In the genomic region with DNA sequence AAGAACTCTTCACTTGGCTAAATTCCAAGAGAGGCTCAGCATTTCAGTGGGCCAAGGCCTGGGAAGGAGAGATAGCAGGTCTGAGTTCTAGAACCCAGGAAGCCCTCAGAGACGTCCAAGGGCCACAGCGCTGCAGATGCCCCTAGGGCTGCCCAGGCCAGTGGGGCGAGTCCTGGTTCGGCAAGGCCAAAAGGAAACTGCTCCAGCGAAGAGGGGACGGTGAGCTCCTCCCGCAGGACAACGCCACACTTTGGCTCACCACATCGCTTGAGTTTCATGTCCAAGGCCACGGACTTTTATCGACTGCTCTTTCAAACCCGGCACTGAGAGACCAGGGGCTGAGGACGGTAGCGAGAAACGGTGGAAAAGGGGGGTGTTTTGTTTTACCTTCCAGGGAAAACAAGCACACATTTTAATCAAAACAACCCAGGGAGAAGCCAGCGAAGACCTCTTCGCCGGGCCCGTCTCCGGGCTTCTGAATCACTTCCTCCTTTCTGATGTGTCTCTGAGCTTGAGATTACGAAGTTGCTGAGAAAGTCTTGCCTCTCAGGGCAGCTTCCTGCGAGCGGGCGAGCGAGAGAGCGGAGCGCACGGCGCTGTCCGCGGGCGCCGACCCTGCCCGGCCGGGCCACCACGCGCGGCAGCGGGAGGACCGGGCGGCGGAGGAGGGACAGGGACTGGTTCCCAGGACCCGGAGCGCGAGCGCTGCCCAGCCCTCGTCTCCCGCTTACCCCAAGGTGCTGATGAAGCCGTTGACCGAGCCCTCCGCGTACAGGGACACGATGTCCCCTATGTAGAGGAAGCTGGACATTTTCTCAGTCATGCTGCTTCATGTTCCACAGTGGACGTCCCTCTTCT, we compare ENCODE assay signal across 8 cellular contexts. TPM values are rescaled to one million over a fixed set of nuclear protein-coding genes. Genes with fewer than 3 reads are reported as not detected.
A peak's percentile ranks its signal among the peaks of the same experiment; 100 is the strongest.
DNase-seq lines count a peak whose midpoint lies in the region; ATAC-seq and TF ChIP-seq lines count a peak whose summit lies in the region.

No MANE protein-coding gene starts in this region.

- H3K36me3 ChIP-seq in parathyroid adenoma (ENCODE audit: control insufficient read depth, insufficient read depth, low read length): no peaks in the 10 kb centered on the region
- no peaks in the 10 kb centered on the region for H3K36me3 ChIP-seq in tibial nerve

- H3K4me1 ChIP-seq in parathyroid adenoma (peaks cover 15% of the 10 kb centered on the region), tibial nerve (peaks cover 0 to 13% (median 4%) of the 10 kb centered on the region in 4 donors)

- peak overlapping the region; percentile 99 for H3K4me3 Mint-ChIP-seq in activated naive CD4-positive, alpha-beta T cell treated with anti-CD3 and anti-CD28 coated beads, Interleukin-2, amount 50 U/mL, for 24 hours

- H3K27ac Mint-ChIP-seq in activated naive CD4-positive, alpha-beta T cell treated with anti-CD3 and anti-CD28 coated beads, Interleukin-2, amount 50 U/mL, for 24 hours: peak overlapping the region; percentile 98

- no peaks in the 10 kb centered on the region for H3K27me3 Mint-ChIP-seq in activated naive CD4-positive, alpha-beta T cell treated with anti-CD3 and anti-CD28 coated beads, Interleukin-2, amount 50 U/mL, for 24 hours

- DNase-seq in Daoy (ENCODE audit: low read depth) (peak; percentile 84), HuH-7 (ENCODE audit: low spot score) (peak; percentile 68), SK-MEL-5 (ENCODE audit: low read depth, low spot score) (peak; percentile 69), head of caudate nucleus (peak in 41 of 42 donors; percentile 37 to 81 (median 61)), tibial nerve (ENCODE audit: low spot score in 2 of 2) (peak; percentile 22 to 40)

- H3K9me3 ChIP-seq in parathyroid adenoma (ENCODE audit: control insufficient read depth, low read length): no peaks in the 10 kb centered on the region
- H3K9me3 ChIP-seq in tibial nerve: no peaks in the 10 kb centered on the region

- peak overlapping the region; percentile 87 for H2AFZ ChIP-seq in parathyroid adenoma

- peak overlapping the region; percentile 98 for H3K27ac ChIP-seq in parathyroid adenoma
- peak overlapping the region; percentile 74 to 94 (median 90) for H3K27ac ChIP-seq in tibial nerve

- TF ChIP-seq POLR2A in tibial nerve (IDR thresholded peaks at IDR 0.05): no peak

- H3K27me3 ChIP-seq in parathyroid adenoma (ENCODE audit: control insufficient read depth, insufficient read depth, low read length): no peaks in the 10 kb centered on the region
- H3K27me3 ChIP-seq in tibial nerve: no peaks in the 10 kb centered on the region

- 1% methylated on average over 19 to 24 of the region's 54 CpGs for WGBS in tibial nerve, 2 donors

- H3K36me3 Mint-ChIP-seq in activated naive CD4-positive, alpha-beta T cell treated with anti-CD3 and anti-CD28 coated beads, Interleukin-2, amount 50 U/mL, for 24 hours: peaks cover 2% of the 10 kb centered on the region

- H3K79me2 ChIP-seq in parathyroid adenoma: peaks cover 5% of the 10 kb centered on the region

- ATAC-seq in GM21515 (IDR thresholded peaks at IDR 0.05; ENCODE audit: unreplicated experiment): peak; percentile 50

- H3K9ac ChIP-seq in parathyroid adenoma: peak overlapping the region; percentile 83

- intact Hi-C loops in head of caudate nucleus (cut with DNase I): no loop called here

- H3K4me2 ChIP-seq in parathyroid adenoma (ENCODE audit: low read length): peak overlapping the region; percentile 98

- peaks cover 54% of the 10 kb centered on the region for H3K4me1 Mint-ChIP-seq in activated naive CD4-positive, alpha-beta T cell treated with anti-CD3 and anti-CD28 coated beads, Interleukin-2, amount 50 U/mL, for 24 hours

- in situ Hi-C loops in SK-MEL-5 (cut with HindIII; ENCODE audit: low pct_unique_long_range_greater_than_20kb, low sequenced_read_pairs): no loop called here

- TF ChIP-seq CTCF in parathyroid adenoma (IDR thresholded peaks at IDR 0.05) (no peak), tibial nerve (IDR thresholded peaks at IDR 0.05) (no peak)

- H3K4me3 ChIP-seq in parathyroid adenoma (ENCODE audit: low read depth, low read length): peak overlapping the region; percentile 92
- peak overlapping the region; percentile 78 to 99 (median 91) for H3K4me3 ChIP-seq in tibial nerve

- H3K9me3 Mint-ChIP-seq in activated naive CD4-positive, alpha-beta T cell treated with anti-CD3 and anti-CD28 coated beads, Interleukin-2, amount 50 U/mL, for 24 hours: no peaks in the 10 kb centered on the region

- no peak for TF ChIP-seq EP300 in tibial nerve (IDR thresholded peaks at IDR 0.05)

RNA-seq across cellular contexts. Expression of a gene that starts 0.8 kb away (rescaled TPM):
- total RNA-seq in Daoy (2014; rRNA removed; shearing (Covaris generic)): 19.2 and 30.4 TPM in 2 replicates
- total RNA-seq in SK-MEL-5 (2014; rRNA removed; shearing (Covaris generic)): 21.3 and 23.5 TPM in 2 replicates
- 19.3 and 20.5 TPM in 2 replicates for polyA plus RNA-seq in SK-MEL-5 (2015; cell fraction: cytosol; rRNA removed)
- polyA plus RNA-seq in SK-MEL-5 (2015; cell fraction: nucleus; rRNA removed): 14.6 and 17.8 TPM in 2 replicates
- total RNA-seq in tibial nerve: 10 to 100 TPM; 32.6 to 49.8 (median 39.9) TPM

Comparison
In these comparisons a context has a peak if more than half of its experiments do, and no peak if none do; other contexts are left out.
1. Peak in every context shown above with its lines: DNase-seq, ATAC-seq, H3K4me3 ChIP-seq and H3K27ac ChIP-seq.
2. DNase-seq: peak in every context shown above with its lines; median percentile 84 in Daoy; 69 in SK-MEL-5; 68 in HuH-7; 61 in head of caudate nucleus; 31 in tibial nerve.